Comparison of ENCODE assay signal across 10 cellular contexts in the genomic region with DNA sequence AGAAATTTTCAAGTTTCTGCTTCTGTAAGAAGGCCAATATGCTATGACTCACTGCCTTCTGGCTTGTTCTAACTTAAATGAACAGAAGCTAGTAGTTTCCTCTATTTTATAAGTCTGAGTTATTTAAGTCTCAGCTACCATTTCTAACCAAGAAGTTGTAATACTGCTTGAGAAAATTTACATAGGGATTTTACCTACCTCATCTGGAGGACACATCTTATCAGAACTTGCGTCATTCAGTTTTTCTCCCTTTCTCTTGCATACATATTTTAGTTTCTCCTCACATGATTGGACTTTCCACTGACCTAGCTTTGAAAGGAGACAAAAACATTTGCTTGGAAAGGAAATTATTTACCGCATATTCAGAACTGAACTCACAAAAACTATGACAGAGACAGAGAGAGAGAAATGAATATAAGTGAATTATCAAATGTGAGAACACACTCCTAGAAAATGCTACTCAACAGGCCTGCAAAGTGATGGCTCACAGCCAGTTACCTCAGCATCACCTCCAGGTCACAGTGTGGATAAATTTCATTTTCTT. TPM values are rescaled to one million over a fixed set of nuclear protein-coding genes. Genes with fewer than 3 reads are reported as not detected.
DNase-seq lines count a peak whose midpoint lies in the region; ATAC-seq lines count a peak whose summit lies in the region.
"Had no signal": no experiment of that assay in that cellular context is flagged by ENCODE, and none has a peak within 500 bp of the region (broad histone marks: within the 10 kb centered on the region; RNA-seq: fewer than 3 reads in every experiment).

No MANE protein-coding gene starts in this region.

- no peak overlapping the region for H3K27ac Mint-ChIP-seq in activated CD8-positive, alpha-beta memory T cell treated with anti-CD3 and anti-CD28 coated beads, Interleukin-2, amount 10 ng/mL, durations not matched to agents 7 days and 5 days
- peak overlapping the region; percentile 86 for H3K27ac Mint-ChIP-seq in activated T-helper 2 cell treated with anti-CD3 and anti-CD28 coated beads, Interferon-gamma antibody, Interleukin-2, Interleukin-4, amounts not matched to agents 10 μg/mL and 5 μg/mL and 100 μg/mL, durations not matched to agents 14 hours and 24 hours and 36 hours
- peak overlapping the region; percentile 91 for H3K27ac Mint-ChIP-seq in stimulated activated memory B cell treated with anti-CD40 and anti-IgM and Interleukin-4, amounts not matched to agents 10 μg/mL and 1 μg/mL and 100 μg/mL, for 72 hours

- H3K4me1 Mint-ChIP-seq in activated CD8-positive, alpha-beta memory T cell treated with anti-CD3 and anti-CD28 coated beads, Interleukin-2, amount 10 ng/mL, durations not matched to agents 7 days and 5 days: peaks cover 10% of the 10 kb centered on the region
- H3K4me1 Mint-ChIP-seq in activated T-helper 2 cell treated with anti-CD3 and anti-CD28 coated beads, Interferon-gamma antibody, Interleukin-2, Interleukin-4, amounts not matched to agents 10 μg/mL and 5 μg/mL and 100 μg/mL, durations not matched to agents 14 hours and 24 hours and 36 hours (ENCODE audit: low read depth): peaks cover 35% of the 10 kb centered on the region
- peaks cover 33% of the 10 kb centered on the region for H3K4me1 Mint-ChIP-seq in stimulated activated memory B cell treated with anti-CD40 and anti-IgM and Interleukin-4, amounts not matched to agents 10 μg/mL and 1 μg/mL and 100 μg/mL, for 72 hours
- H3K4me1 Mint-ChIP-seq: neural crest cell had no signal

- CTCF ChIA-PET in activated CD8-positive, alpha-beta memory T cell treated with anti-CD3 and anti-CD28 coated beads, Interleukin-2, amount 10 ng/mL, durations not matched to agents 7 days and 5 days (lab: Charles Lee): no interaction called here

- intact Hi-C loops in activated T-helper 2 cell treated with anti-CD3 and anti-CD28 coated beads, Interferon-gamma antibody, Interleukin-2, Interleukin-4, amounts not matched to agents 10 μg/mL and 5 μg/mL and 100 μg/mL, durations not matched to agents 14 hours and 24 hours and 36 hours (cut with micrococcal nuclease): loop anchor here (1.0 to 2.0 kb wide), 7 partner anchors 12 to 166 kb away; a partner anchor contains a TSS
- intact Hi-C loops in posterior cingulate gyrus (cut with DNase I): no loop called here

- H3K27me3 Mint-ChIP-seq in activated CD8-positive, alpha-beta memory T cell treated with anti-CD3 and anti-CD28 coated beads, Interleukin-2, amount 10 ng/mL, durations not matched to agents 7 days and 5 days: no peaks in the 10 kb centered on the region
- H3K27me3 Mint-ChIP-seq in activated T-helper 2 cell treated with anti-CD3 and anti-CD28 coated beads, Interferon-gamma antibody, Interleukin-2, Interleukin-4, amounts not matched to agents 10 μg/mL and 5 μg/mL and 100 μg/mL, durations not matched to agents 14 hours and 24 hours and 36 hours (ENCODE audit: low read depth): no peaks in the 10 kb centered on the region
- no peaks in the 10 kb centered on the region for H3K27me3 Mint-ChIP-seq in stimulated activated memory B cell treated with anti-CD40 and anti-IgM and Interleukin-4, amounts not matched to agents 10 μg/mL and 1 μg/mL and 100 μg/mL, for 72 hours

- H3K36me3 Mint-ChIP-seq in activated CD8-positive, alpha-beta memory T cell treated with anti-CD3 and anti-CD28 coated beads, Interleukin-2, amount 10 ng/mL, durations not matched to agents 7 days and 5 days: peaks cover 55% of the 10 kb centered on the region
- peaks cover 77% of the 10 kb centered on the region for H3K36me3 Mint-ChIP-seq in activated T-helper 2 cell treated with anti-CD3 and anti-CD28 coated beads, Interferon-gamma antibody, Interleukin-2, Interleukin-4, amounts not matched to agents 10 μg/mL and 5 μg/mL and 100 μg/mL, durations not matched to agents 14 hours and 24 hours and 36 hours (ENCODE audit: low read depth)
- H3K36me3 Mint-ChIP-seq in stimulated activated memory B cell treated with anti-CD40 and anti-IgM and Interleukin-4, amounts not matched to agents 10 μg/mL and 1 μg/mL and 100 μg/mL, for 72 hours: peaks cover 73% of the 10 kb centered on the region

- no peak for DNase-seq in activated CD8-positive, alpha-beta memory T cell treated with anti-CD3 and anti-CD28 coated beads, Interleukin-2, amount 10 ng/mL, durations not matched to agents 7 days and 5 days
- no peak for DNase-seq in activated CD8-positive, alpha-beta memory T cell treated with anti-CD3 and anti-CD28 coated beads, Interleukin-2, amount 50 U/mL, for 4 hours
- no peak for DNase-seq in activated T-helper 2 cell treated with anti-CD3 and anti-CD28 coated beads, Interferon-gamma antibody, Interleukin-2, Interleukin-4, amounts not matched to agents 10 μg/mL and 5 μg/mL and 100 μg/mL, durations not matched to agents 14 hours and 24 hours and 36 hours (ENCODE audit: low spot score)
- DNase-seq in iPS-NIHi7 (ENCODE audit: extremely low spot score) (no peak), posterior cingulate gyrus (no peak), putamen (ENCODE audit: low spot score) (no peak)
- DNase-seq: MM.1S had no signal

- no peak overlapping the region for H3K4me3 Mint-ChIP-seq in activated CD8-positive, alpha-beta memory T cell treated with anti-CD3 and anti-CD28 coated beads, Interleukin-2, amount 10 ng/mL, durations not matched to agents 7 days and 5 days
- H3K4me3 Mint-ChIP-seq in activated T-helper 2 cell treated with anti-CD3 and anti-CD28 coated beads, Interferon-gamma antibody, Interleukin-2, Interleukin-4, amounts not matched to agents 10 μg/mL and 5 μg/mL and 100 μg/mL, durations not matched to agents 14 hours and 24 hours and 36 hours (ENCODE audit: low read depth): peak overlapping the region; percentile 32
- peak overlapping the region; percentile 1 for H3K4me3 Mint-ChIP-seq in stimulated activated memory B cell treated with anti-CD40 and anti-IgM and Interleukin-4, amounts not matched to agents 10 μg/mL and 1 μg/mL and 100 μg/mL, for 72 hours
- H3K4me3 Mint-ChIP-seq: neural crest cell had no signal

- no peaks in the 10 kb centered on the region for H3K9me3 Mint-ChIP-seq in activated CD8-positive, alpha-beta memory T cell treated with anti-CD3 and anti-CD28 coated beads, Interleukin-2, amount 10 ng/mL, durations not matched to agents 7 days and 5 days (ENCODE audit: low read depth)
- no peaks in the 10 kb centered on the region for H3K9me3 Mint-ChIP-seq in activated T-helper 2 cell treated with anti-CD3 and anti-CD28 coated beads, Interferon-gamma antibody, Interleukin-2, Interleukin-4, amounts not matched to agents 10 μg/mL and 5 μg/mL and 100 μg/mL, durations not matched to agents 14 hours and 24 hours and 36 hours
- no peaks in the 10 kb centered on the region for H3K9me3 Mint-ChIP-seq in stimulated activated memory B cell treated with anti-CD40 and anti-IgM and Interleukin-4, amounts not matched to agents 10 μg/mL and 1 μg/mL and 100 μg/mL, for 72 hours
- H3K9me3 Mint-ChIP-seq: neural crest cell had no signal

- peak; percentile 39 for ATAC-seq in activated CD8-positive, alpha-beta memory T cell treated with anti-CD3 and anti-CD28 coated beads, Interleukin-2, amount 10 ng/mL, durations not matched to agents 7 days and 5 days
- ATAC-seq in HG02885 (IDR thresholded peaks at IDR 0.05; ENCODE audit: poor library complexity, unreplicated experiment): peak; percentile 89
- peak; percentile 94 for ATAC-seq in stimulated activated memory B cell treated with anti-CD40 and anti-IgM and Interleukin-4, amounts not matched to agents 10 μg/mL and 1 μg/mL and 100 μg/mL, for 72 hours

RNA-seq across cellular contexts. Expression of a gene that starts 25.4 kb away (rescaled TPM):
- total RNA-seq in activated CD8-positive, alpha-beta memory T cell treated with anti-CD3 and anti-CD28 coated beads, Interleukin-2, amount 10 ng/mL, durations not matched to agents 7 days and 5 days: 10 to 100 TPM; 20.9 to 23.4 TPM
- total RNA-seq in activated T-helper 2 cell treated with anti-CD3 and anti-CD28 coated beads, Interferon-gamma antibody, Interleukin-2, Interleukin-4, amounts not matched to agents 10 μg/mL and 5 μg/mL and 100 μg/mL, durations not matched to agents 14 hours and 24 hours and 36 hours: 112 TPM in 2 replicates

Comparison
In these comparisons a context has a peak if more than half of its experiments do, and no peak if none do; other contexts are left out.
1. ATAC-seq: peak in every context shown above with its lines; median percentile 94 in stimulated activated memory B cell treated with anti-CD40 and anti-IgM and Interleukin-4, amounts not matched to agents 10 μg/mL and 1 μg/mL and 100 μg/mL, for 72 hours; 89 in HG02885; 39 in activated CD8-positive, alpha-beta memory T cell treated with anti-CD3 and anti-CD28 coated beads, Interleukin-2, amount 10 ng/mL, durations not matched to agents 7 days and 5 days.